23 cellular contexts compared by ENCODE assay signal in genomic region chr2:217900780-217901360, GRCh38.
A peak's percentile ranks its signal among the peaks of the same experiment; 100 is the strongest.
DNase-seq lines count a peak whose midpoint lies in the region; ATAC-seq, FAIRE-seq and TF ChIP-seq lines count a peak whose summit lies in the region.
"Had no signal": no experiment of that assay in that cellular context is flagged by ENCODE, and none has a peak within 500 bp of the region (broad histone marks: within the 10 kb centered on the region; RNA-seq: fewer than 3 reads in every experiment).

No MANE protein-coding gene starts in this region.

- no peaks in the 10 kb centered on the region for H3K9me3 Mint-ChIP-seq in natural killer cell treated with Interleukin-12 subunit alpha and Interleukin-12 subunit beta and Interleukin-15 and Interleukin-18, amount 100 ng/mL, for 72 hours
- H3K9me3 Mint-ChIP-seq: activated naive CD8-positive, alpha-beta T cell treated with anti-CD3 and anti-CD28 coated beads for 36 hours; activated T-cell treated with anti-CD3 and anti-CD28 coated beads, Interleukin-2, amount 50 U/mL, for 4 hours; nephron; stimulated activated memory B cell treated with anti-CD40 and anti-IgM and Interleukin-4, amounts not matched to agents 10 μg/mL and 1 μg/mL and 100 μg/mL, for 72 hours had no signal

- peaks cover 8 to 16% of the 10 kb centered on the region in 2 donors for H3K27me3 Mint-ChIP-seq in natural killer cell treated with Interleukin-12 subunit alpha and Interleukin-12 subunit beta and Interleukin-15 and Interleukin-18, amount 100 ng/mL, for 72 hours

- peaks cover 3% of the 10 kb centered on the region; the same call in 1 of the 2 replicates for H4K20me1 ChIP-seq in HepG2 (ENCODE audit: insufficient read depth, low read length)

- intact Hi-C loops in HepG2 (cut with micrococcal nuclease; ENCODE audit: unreplicated experiment) = loop anchor here (5.0 kb wide), 2 partner anchors 41 to 114 kb away; no protein-coding TSS in a partner anchor

- in situ Hi-C loops in HepG2 (cut with HindIII; ENCODE audit: extremely low pct_ligation_motif_present, low pct_unique_long_range_greater_than_20kb) = no loop called here

- POLR2A ChIA-PET in A549 (lab: Yijun Ruan, JAX) (no interaction called here), HepG2 (lab: Yijun Ruan, JAX) (interaction anchor here (2.4 to 2.6 kb wide), 2 partner anchors 10 to 111 kb away, joined by 10 read pairs; no protein-coding TSS in a partner anchor)

- H3K9me3 ChIP-seq in A549 (peaks cover 3% of the 10 kb centered on the region; the same call in 1 of the 3 replicates), HepG2 (ENCODE audit: low read length) (no peaks in the 10 kb centered on the region), skeletal muscle tissue (ENCODE audit: control insufficient read depth in 3 of 3, low read length in 3 of 3) (no peaks in the 10 kb centered on the region)
- H3K9me3 ChIP-seq: SJSA1 had no signal

- FAIRE-seq in A549 (lab: Jason Lieb, UNC) (no peak), bronchial epithelial cell (lab: Jason Lieb, UNC) (peak; percentile 87), HepG2 (lab: Jason Lieb, UNC) (no peak)
- FAIRE-seq: G401.6 had no signal

- H3K4me3 Mint-ChIP-seq in natural killer cell treated with Interleukin-12 subunit alpha and Interleukin-12 subunit beta and Interleukin-15 and Interleukin-18, amount 100 ng/mL, for 72 hours = no peak overlapping the region
- H3K4me3 Mint-ChIP-seq: activated naive CD8-positive, alpha-beta T cell treated with anti-CD3 and anti-CD28 coated beads for 36 hours; activated T-cell treated with anti-CD3 and anti-CD28 coated beads, Interleukin-2, amount 50 U/mL, for 4 hours; stimulated activated memory B cell treated with anti-CD40 and anti-IgM and Interleukin-4, amounts not matched to agents 10 μg/mL and 1 μg/mL and 100 μg/mL, for 72 hours had no signal

- BruUV-seq in HepG2 (replicated peaks; lab: Mats Ljungman, UMichigan) = no TSS peak

- TF ChIP-seq EP300 in A549 (IDR thresholded peaks at IDR 0.05) = no peak
- no peak for TF ChIP-seq EP300 in HepG2 (IDR thresholded peaks at IDR 0.05; ENCODE audit: low read depth in 2 of 2, low read length in 2 of 2)
- TF ChIP-seq EP300 in HepG2 (CRISPR knock-in tag; IDR thresholded peaks at IDR 0.05; ENCODE audit: borderline replicate concordance) = no peak

- peaks cover 6 to 9% of the 10 kb centered on the region in 2 donors for H3K4me1 Mint-ChIP-seq in natural killer cell treated with Interleukin-12 subunit alpha and Interleukin-12 subunit beta and Interleukin-15 and Interleukin-18, amount 100 ng/mL, for 72 hours (ENCODE audit: low read depth in 2 of 2)

- CTCF ChIA-PET in A549 (lab: Yijun Ruan, JAX) = interaction anchor here (1.2 to 8.4 kb wide), 14 partner anchors 10 to 115 kb away, joined by 3 to 99 read pairs (median 11); no protein-coding TSS in a partner anchor
- CTCF ChIA-PET in HepG2 (lab: Yijun Ruan, JAX; ENCODE audit: low intra/inter-chr PET ratio, low total read pairs) = interaction anchor here (2.2 kb wide), 1 partner anchor 14 kb away, joined by 16 read pairs; no protein-coding TSS in a partner anchor

- no peaks in the 10 kb centered on the region for H3K36me3 Mint-ChIP-seq in natural killer cell treated with Interleukin-12 subunit alpha and Interleukin-12 subunit beta and Interleukin-15 and Interleukin-18, amount 100 ng/mL, for 72 hours
- H3K36me3 Mint-ChIP-seq: activated naive CD8-positive, alpha-beta T cell treated with anti-CD3 and anti-CD28 coated beads for 36 hours; stimulated activated memory B cell treated with anti-CD40 and anti-IgM and Interleukin-4, amounts not matched to agents 10 μg/mL and 1 μg/mL and 100 μg/mL, for 72 hours had no signal

- no peaks in the 10 kb centered on the region for H3K27me3 ChIP-seq in bronchial epithelial cell (ENCODE audit: control insufficient read depth, insufficient read depth, low read length)
- no peaks in the 10 kb centered on the region for H3K27me3 ChIP-seq in HepG2 (ENCODE audit: control insufficient read depth in 1 of 2, insufficient read depth in 2 of 2, low read length in 2 of 2)
- no peaks in the 10 kb centered on the region for H3K27me3 ChIP-seq in skeletal muscle tissue (ENCODE audit: control insufficient read depth in 3 of 3, insufficient read depth in 3 of 3, low read length in 3 of 3)
- H3K27me3 ChIP-seq: SJSA1 had no signal

- no peak overlapping the region for H2AFZ ChIP-seq in HepG2 (ENCODE audit: low read length)

- no peak overlapping the region for H3K27ac Mint-ChIP-seq in natural killer cell treated with Interleukin-12 subunit alpha and Interleukin-12 subunit beta and Interleukin-15 and Interleukin-18, amount 100 ng/mL, for 72 hours
- H3K27ac Mint-ChIP-seq: activated naive CD8-positive, alpha-beta T cell treated with anti-CD3 and anti-CD28 coated beads for 36 hours; stimulated activated memory B cell treated with anti-CD40 and anti-IgM and Interleukin-4, amounts not matched to agents 10 μg/mL and 1 μg/mL and 100 μg/mL, for 72 hours had no signal

- H3K27ac ChIP-seq in A549 (peak overlapping the region; percentile 86 to 89), HepG2 (ENCODE audit: extremely low read length, insufficient read depth, low read length) (peak overlapping the region; percentile 89), skeletal muscle tissue (ENCODE audit: low read depth, low read length) (peak overlapping the region; percentile 83)
- H3K27ac ChIP-seq: epithelial cell of prostate, SJSA1 had no signal

- TF ChIP-seq POLR2A in A549 (IDR thresholded peaks at IDR 0.05; ENCODE audit: low read length) (no peak), HepG2 (IDR thresholded peaks at IDR 0.05; ENCODE audit: insufficient read depth in 1 of 2, low read depth in 2 of 2, low read length in 2 of 2) (no peak)

- H3K79me2 ChIP-seq in HepG2 (ENCODE audit: insufficient read depth, low read length) = peaks cover 25% of the 10 kb centered on the region

- H3K36me3 ChIP-seq in bronchial epithelial cell (ENCODE audit: control insufficient read depth, insufficient read depth, low read length) (no peaks in the 10 kb centered on the region), HepG2 (replicated peaks in 1 of 2; ENCODE audit: control insufficient read depth in 1 of 2, insufficient read depth in 2 of 2, low read length in 2 of 2) (peaks cover 20 to 27% of the 10 kb centered on the region in 2 experiments), skeletal muscle tissue (ENCODE audit: control insufficient read depth in 3 of 3, insufficient read depth in 3 of 3, low read length in 3 of 3) (peaks cover 18 to 34% (median 24%) of the 10 kb centered on the region in 3 donors)

- DNase-seq in A549 (ENCODE audit: low read depth in 1 of 2, low spot score in 1 of 2) (no peak), bronchial epithelial cell (ENCODE audit: low read depth) (no peak), HepG2 (ENCODE audit: low spot score) (no peak), mesenteric fat pad (ENCODE audit: low spot score) (no peak), HT-29 (ENCODE audit: low spot score) (no peak)
- DNase-seq in natural killer cell treated with Interleukin-12 subunit alpha and Interleukin-12 subunit beta and Interleukin-15 and Interleukin-18, amount 100 ng/mL, for 72 hours (ENCODE audit: low spot score) = no peak
- no peak for DNase-seq in activated CD4-positive, alpha-beta T cell treated with anti-CD3 and anti-CD28 coated beads, Interleukin-2, amount 50 U/mL, for 48 hours
- DNase-seq: ACHN; activated CD4-positive, alpha-beta T cell treated with anti-CD3 and anti-CD28 coated beads, Interleukin-2, amount 50 U/mL, for 1 hour; activated naive CD8-positive, alpha-beta T cell treated with anti-CD3 and anti-CD28 coated beads for 36 hours; activated T-cell treated with anti-CD3 and anti-CD28 coated beads, Interleukin-2, amount 50 U/mL, for 4 hours; Calu3; head of caudate nucleus; KG1; kidney glomerular epithelial cell; NCI-H446 treated with DMSO at 0.1 percent for 48 hours; T-helper 9 cell had no signal

- ATAC-seq in A549 (no peak), HepG2 (no peak)
- no peak for ATAC-seq in natural killer cell treated with Interleukin-12 subunit alpha and Interleukin-12 subunit beta and Interleukin-15 and Interleukin-18, amount 100 ng/mL, for 72 hours
- ATAC-seq: activated T-cell treated with anti-CD3 and anti-CD28 coated beads, Interleukin-2, amount 50 U/mL, for 4 hours; stimulated activated memory B cell treated with anti-CD40 and anti-IgM and Interleukin-4, amounts not matched to agents 10 μg/mL and 1 μg/mL and 100 μg/mL, for 72 hours had no signal

- TF ChIP-seq CTCF in A549 (IDR thresholded peaks at IDR 0.05) (no peak), bronchial epithelial cell (IDR thresholded peaks at IDR 0.05; ENCODE audit: insufficient read depth, low read length, severe bottlenecking) (no peak), HepG2 (CRISPR knock-in tag; IDR thresholded peaks at IDR 0.05) (no peak)

- 85% methylated on average over 7 of the region's 7 CpGs for WGBS in A549 (ENCODE audit: missing lambda C conversion rate)
- 98% methylated on average over 7 of the region's 7 CpGs for WGBS in HepG2 (ENCODE audit: low lambda C conversion rate)

- H3K4me1 ChIP-seq in A549 (peaks cover 57% of the 10 kb centered on the region), HepG2 (ENCODE audit: insufficient read depth, low read length) (peaks cover 83% of the 10 kb centered on the region), skeletal muscle tissue (ENCODE audit: control insufficient read depth in 3 of 3, insufficient read depth in 3 of 3, low read length in 3 of 3) (peaks cover 88 to 90% (median 90%) of the 10 kb centered on the region in 3 donors)

- no peak for TF ChIP-seq RAD21 in A549 (conservative IDR thresholded peaks at IDR 0.05 in 1 of 2, IDR thresholded peaks at IDR 0.05 in 1 of 2)
- no peak for TF ChIP-seq RAD21 in HepG2 (CRISPR knock-in tag; IDR thresholded peaks at IDR 0.05)

- peak overlapping the region; percentile 64; the same call in 1 of the 2 replicates for H3K9ac ChIP-seq in HepG2 (ENCODE audit: insufficient read depth, low read depth, low read length)
- peak overlapping the region in 2 of 3 donors; percentile 54 to 72 for H3K9ac ChIP-seq in skeletal muscle tissue (ENCODE audit: low read depth in 1 of 3, low read length in 3 of 3)

- no peak overlapping the region for H3K4me3 ChIP-seq in A549
- H3K4me3 ChIP-seq in bronchial epithelial cell (ENCODE audit: low read depth, low read length) = no peak overlapping the region
- H3K4me3 ChIP-seq in HepG2 (replicated peaks in 1 of 3; ENCODE audit: insufficient read depth in 1 of 3, low read depth in 2 of 3, low read length in 3 of 3) = peak overlapping the region; percentile 48 to 63 (median 62)
- peak overlapping the region in 2 of 3 donors; percentile 4 to 38 for H3K4me3 ChIP-seq in skeletal muscle tissue (ENCODE audit: low read length in 3 of 3)
- H3K4me3 ChIP-seq: SJSA1 had no signal

- H3K4me2 ChIP-seq in A549 (peak overlapping the region; percentile 74), HepG2 (ENCODE audit: low read depth, low read length) (peak overlapping the region; percentile 81)

TF ChIP-seq in A549, 52 proteins besides CTCF, POLR2A, EP300 and RAD21 (continues in another document):
- TF ChIP-seq RNF2 (IDR thresholded peaks at IDR 0.05; ENCODE audit: borderline replicate concordance, low read depth) = no peak

TF ChIP-seq in HepG2, 621 proteins besides CTCF, POLR2A, EP300 and RAD21 (continues in another document):
- TF ChIP-seq ZFY (CRISPR knock-in tag; IDR thresholded peaks at IDR 0.05) (no peak), ZNF614 (CRISPR knock-in tag; IDR thresholded peaks at IDR 0.05; ENCODE audit: borderline replicate concordance) (0 out of 2 replicates have a peak, but pooled peaks have one; percentile 29)

Comparison
In these comparisons a context has a peak if more than half of its experiments do, and no peak if none do; other contexts are left out.
1. H3K4me3 ChIP-seq: peak in HepG2 (3 of 3) and skeletal muscle tissue (2 of 3); none in A549 (single experiment) and bronchial epithelial cell (single experiment).
2. Of the 38 proteins assayed by ChIP-seq in both HepG2 and A549: peak only in HepG2: HDAC2; only in A549: none; in both: none; in neither: 36; mixed calls (peak in some experiments, not most) for 1.
3. Peak in every context shown above with its lines, with median percentiles within 50 percentile points of each other: H3K27ac ChIP-seq.